In the genomic region with DNA sequence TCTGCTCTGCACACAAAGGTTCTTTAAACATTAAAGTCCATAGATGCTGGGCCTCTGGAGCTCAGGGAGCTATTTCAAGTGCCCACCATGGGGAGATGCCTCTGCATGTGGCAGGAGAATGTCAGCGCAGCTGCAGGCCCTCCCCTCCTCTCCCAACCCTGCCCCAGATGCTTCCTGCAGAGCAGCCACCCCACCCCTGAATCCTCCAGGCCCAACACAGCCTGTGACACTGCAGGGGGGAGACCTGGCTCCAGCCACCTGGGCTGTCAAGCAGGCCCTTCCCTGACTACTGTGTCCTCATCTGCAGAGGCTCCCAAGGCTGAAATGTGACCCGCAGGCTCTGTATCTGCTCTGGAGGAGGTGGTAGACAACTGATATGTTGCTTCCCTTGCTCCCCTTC, we compare ENCODE assay signal across 24 cellular contexts.
"Had no signal": no experiment of that assay in that cellular context is flagged by ENCODE, and none has a peak within 500 bp of the region (broad histone marks: within the 10 kb centered on the region; RNA-seq: fewer than 3 reads in every experiment).

No MANE protein-coding gene starts in this region.

- DNase-seq: dermis blood vessel endothelial cell; esophagus squamous epithelium; foreskin fibroblast; glutamatergic neuron; immature natural killer cell; left ventricle myocardium superior; mesenchymal stem cell; naive B cell; psoas muscle; retina; spleen; stimulated activated CD4-positive, alpha-beta T cell treated with anti-CD3 and anti-CD28 coated beads, Interleukin-15, amount 100 ng/mL, for 24 hours; stimulated activated CD4-positive, alpha-beta T cell treated with anti-CD3 and anti-CD28 coated beads, Interleukin-1b, Interleukin-23, amount 100 ng/mL, for 48 hours; stimulated activated CD4-positive, alpha-beta T cell treated with anti-CD3 and anti-CD28 coated beads, Interleukin-4, amount 100 ng/mL, for 4 hours; stimulated activated naive B cell treated with anti-CD40 and anti-IgM and Interleukin-4, amounts not matched to agents 10 μg/mL and 1 μg/mL and 100 μg/mL, for 72 hours; stimulated activated naive CD8-positive, alpha-beta T cell treated with anti-CD3 and anti-CD28 coated beads, Interleukin-15, amount 100 ng/mL, for 72 hours; testis; transverse colon had no signal

- H3K79me2 ChIP-seq: parathyroid adenoma had no signal

- H3K9ac ChIP-seq: parathyroid adenoma had no signal

- ATAC-seq: gastroesophageal sphincter; left ventricle myocardium superior; psoas muscle; sciatic nerve; stimulated activated naive B cell treated with anti-CD40 and anti-IgM and Interleukin-4, amounts not matched to agents 10 μg/mL and 1 μg/mL and 100 μg/mL, for 72 hours; stimulated activated naive CD8-positive, alpha-beta T cell treated with anti-CD3 and anti-CD28 coated beads, Interleukin-15, amount 100 ng/mL, for 72 hours had no signal

- H3K4me3 ChIP-seq: esophagus squamous epithelium, gastroesophageal sphincter, lung, psoas muscle, spleen, testis, transverse colon had no signal

- H3K9me3 ChIP-seq: esophagus squamous epithelium, gastroesophageal sphincter, psoas muscle, spleen, testis, transverse colon had no signal

- H3K4me1 ChIP-seq: esophagus squamous epithelium, gastroesophageal sphincter, parathyroid adenoma, psoas muscle, spleen, testis, transverse colon had no signal

- H3K36me3 ChIP-seq: esophagus squamous epithelium, gastroesophageal sphincter, spleen, transverse colon had no signal

- FAIRE-seq: colon, keratinocyte had no signal

- H2AFZ ChIP-seq: parathyroid adenoma had no signal

- H3K27ac ChIP-seq: esophagus squamous epithelium, gastroesophageal sphincter, parathyroid adenoma, psoas muscle, spleen, testis, transverse colon had no signal

- H3K27me3 ChIP-seq: esophagus squamous epithelium, testis, transverse colon had no signal
